In genomic region chr4:159608434-159608833, GRCh38 we compare ENCODE assay signal across 15 cellular contexts.
A peak's percentile ranks its signal among the peaks of the same experiment; 100 is the strongest.
DNase-seq lines count a peak whose midpoint lies in the region; ATAC-seq and TF ChIP-seq lines count a peak whose summit lies in the region.
"Had no signal": no experiment of that assay in that cellular context is flagged by ENCODE, and none has a peak within 500 bp of the region (broad histone marks: within the 10 kb centered on the region; RNA-seq: fewer than 3 reads in every experiment).

No MANE protein-coding gene starts in this region.

- H3K36me3 Mint-ChIP-seq in stimulated activated memory B cell treated with anti-CD40 and anti-IgM and Interleukin-4, amounts not matched to agents 10 μg/mL and 1 μg/mL and 100 μg/mL, for 72 hours = no peaks in the 10 kb centered on the region

- H3K9me3 ChIP-seq in cardiac muscle cell (ENCODE audit: low read depth) (no peaks in the 10 kb centered on the region), heart right ventricle (peaks cover 0 to 9% (median 0%) of the 10 kb centered on the region in 11 donors), RWPE2 (ENCODE audit: severe bottlenecking) (no peaks in the 10 kb centered on the region), tibial artery (no peaks in the 10 kb centered on the region)
- H3K9me3 ChIP-seq: ascending aorta had no signal

- peak in 1 of 2 donors; percentile 45 for DNase-seq in cardiac muscle cell (ENCODE audit: low read depth in 1 of 2, low spot score in 1 of 2)
- DNase-seq in heart right ventricle = no peak
- no peak for DNase-seq in RWPE2 (ENCODE audit: low spot score)
- DNase-seq in epithelial cell of esophagus (ENCODE audit: low read depth) = peak; percentile 41
- peak; percentile 26 for DNase-seq in superior temporal gyrus (ENCODE audit: extremely low spot score)
- no peak for DNase-seq in tibial artery
- DNase-seq: activated effector memory CD4-positive, alpha-beta T cell treated with anti-CD3 and anti-CD28 coated beads, Interleukin-2, amount 50 U/mL, for 16 hours; immature natural killer cell; KG1; NCI-H187 treated with DMSO at 0.1 percent for 48 hours; stimulated activated naive CD8-positive, alpha-beta T cell treated with anti-CD3 and anti-CD28 coated beads, Interleukin-15, amount 100 ng/mL, for 72 hours had no signal

- H3K4me3 ChIP-seq in cardiac muscle cell = no peak overlapping the region
- no peak overlapping the region for H3K4me3 ChIP-seq in heart right ventricle
- no peak overlapping the region for H3K4me3 ChIP-seq in RWPE2 (ENCODE audit: severe bottlenecking)
- H3K4me3 ChIP-seq in epithelial cell of esophagus (ENCODE audit: low read length) = no peak overlapping the region
- H3K4me3 ChIP-seq in tibial artery = no peak overlapping the region
- H3K4me3 ChIP-seq: ascending aorta, skin epidermis had no signal

- TF ChIP-seq CTCF in cardiac muscle cell (IDR thresholded peaks at IDR 0.05; ENCODE audit: low read depth, low read length) (peak; percentile 7), heart right ventricle (IDR thresholded peaks at IDR 0.05) (no peak), RWPE2 (IDR thresholded peaks at IDR 0.05; ENCODE audit: poor library complexity, severe bottlenecking) (peak; percentile 9), epithelial cell of esophagus (IDR thresholded peaks at IDR 0.05; ENCODE audit: insufficient read depth, low read depth, low read length, missing control alignments) (peak; percentile 31), tibial artery (IDR thresholded peaks at IDR 0.05) (no peak)

- WGBS in heart right ventricle, 2 donors = 89 to 93% methylated on average over 4 of the region's 4 CpGs

- no peak overlapping the region for H3K27ac Mint-ChIP-seq in stimulated activated memory B cell treated with anti-CD40 and anti-IgM and Interleukin-4, amounts not matched to agents 10 μg/mL and 1 μg/mL and 100 μg/mL, for 72 hours
- H3K27ac Mint-ChIP-seq: immature natural killer cell; stimulated activated naive CD8-positive, alpha-beta T cell treated with anti-CD3 and anti-CD28 coated beads, Interleukin-15, amount 100 ng/mL, for 72 hours had no signal

- peaks cover 6% of the 10 kb centered on the region for H3K9me3 Mint-ChIP-seq in stimulated activated memory B cell treated with anti-CD40 and anti-IgM and Interleukin-4, amounts not matched to agents 10 μg/mL and 1 μg/mL and 100 μg/mL, for 72 hours

- no peaks in the 10 kb centered on the region for H3K27me3 ChIP-seq in cardiac muscle cell
- H3K27me3 ChIP-seq in heart right ventricle = no peaks in the 10 kb centered on the region
- H3K27me3 ChIP-seq in RWPE2 (ENCODE audit: insufficient read depth, poor library complexity, severe bottlenecking) = no peaks in the 10 kb centered on the region
- H3K27me3 ChIP-seq in tibial artery = no peaks in the 10 kb centered on the region
- H3K27me3 ChIP-seq: ascending aorta had no signal

- H3K27ac ChIP-seq in cardiac muscle cell = no peak overlapping the region
- H3K27ac ChIP-seq in heart right ventricle = no peak overlapping the region
- no peak overlapping the region for H3K27ac ChIP-seq in RWPE2 (ENCODE audit: poor library complexity, severe bottlenecking)
- no peak overlapping the region for H3K27ac ChIP-seq in tibial artery
- H3K27ac ChIP-seq: ascending aorta had no signal

- H3K4me1 ChIP-seq in cardiac muscle cell (ENCODE audit: low read depth) (no peaks in the 10 kb centered on the region), heart right ventricle (no peaks in the 10 kb centered on the region), RWPE2 (ENCODE audit: insufficient read depth, poor library complexity, severe bottlenecking) (no peaks in the 10 kb centered on the region), tibial artery (no peaks in the 10 kb centered on the region)
- H3K4me1 ChIP-seq: ascending aorta had no signal

- no peak overlapping the region for H3K4me3 Mint-ChIP-seq in stimulated activated memory B cell treated with anti-CD40 and anti-IgM and Interleukin-4, amounts not matched to agents 10 μg/mL and 1 μg/mL and 100 μg/mL, for 72 hours
- H3K4me3 Mint-ChIP-seq: immature natural killer cell; stimulated activated naive CD8-positive, alpha-beta T cell treated with anti-CD3 and anti-CD28 coated beads, Interleukin-15, amount 100 ng/mL, for 72 hours had no signal

- H3K4me1 Mint-ChIP-seq in stimulated activated memory B cell treated with anti-CD40 and anti-IgM and Interleukin-4, amounts not matched to agents 10 μg/mL and 1 μg/mL and 100 μg/mL, for 72 hours = no peaks in the 10 kb centered on the region
- H3K4me1 Mint-ChIP-seq: immature natural killer cell; stimulated activated naive CD8-positive, alpha-beta T cell treated with anti-CD3 and anti-CD28 coated beads, Interleukin-15, amount 100 ng/mL, for 72 hours had no signal

- H3K36me3 ChIP-seq in cardiac muscle cell (no peaks in the 10 kb centered on the region), heart right ventricle (no peaks in the 10 kb centered on the region), RWPE2 (ENCODE audit: low read depth) (no peaks in the 10 kb centered on the region), tibial artery (no peaks in the 10 kb centered on the region)
- H3K36me3 ChIP-seq: ascending aorta had no signal

- ATAC-seq in heart right ventricle = no peak
- ATAC-seq in RWPE2 (ENCODE audit: low read depth) = no peak
- ATAC-seq in stimulated activated memory B cell treated with anti-CD40 and anti-IgM and Interleukin-4, amounts not matched to agents 10 μg/mL and 1 μg/mL and 100 μg/mL, for 72 hours = no peak
- ATAC-seq in GM18907 (IDR thresholded peaks at IDR 0.05; ENCODE audit: unreplicated experiment) = no peak
- ATAC-seq: stimulated activated naive CD8-positive, alpha-beta T cell treated with anti-CD3 and anti-CD28 coated beads, Interleukin-15, amount 100 ng/mL, for 72 hours had no signal

- H3K27me3 Mint-ChIP-seq in stimulated activated memory B cell treated with anti-CD40 and anti-IgM and Interleukin-4, amounts not matched to agents 10 μg/mL and 1 μg/mL and 100 μg/mL, for 72 hours = no peaks in the 10 kb centered on the region
- H3K27me3 Mint-ChIP-seq: stimulated activated naive CD8-positive, alpha-beta T cell treated with anti-CD3 and anti-CD28 coated beads, Interleukin-15, amount 100 ng/mL, for 72 hours had no signal

- intact Hi-C loops in heart right ventricle (cut with DNase I) = no loop called here
- intact Hi-C loops in tibial artery (cut with DNase I; ENCODE audit: low total_unique reads) = no loop called here

Comparison
In these comparisons a context has a peak if more than half of its experiments do, and no peak if none do; other contexts are left out.
1. CTCF ChIP-seq: peak in cardiac muscle cell (single experiment), RWPE2 (single experiment) and epithelial cell of esophagus (single experiment); none in heart right ventricle (0 of 9) and tibial artery (0 of 2).
2. DNase-seq: peak in epithelial cell of esophagus (single experiment) and superior temporal gyrus (single experiment); none in heart right ventricle (0 of 2), RWPE2 (single experiment) and tibial artery (0 of 2).